In the genomic region with DNA sequence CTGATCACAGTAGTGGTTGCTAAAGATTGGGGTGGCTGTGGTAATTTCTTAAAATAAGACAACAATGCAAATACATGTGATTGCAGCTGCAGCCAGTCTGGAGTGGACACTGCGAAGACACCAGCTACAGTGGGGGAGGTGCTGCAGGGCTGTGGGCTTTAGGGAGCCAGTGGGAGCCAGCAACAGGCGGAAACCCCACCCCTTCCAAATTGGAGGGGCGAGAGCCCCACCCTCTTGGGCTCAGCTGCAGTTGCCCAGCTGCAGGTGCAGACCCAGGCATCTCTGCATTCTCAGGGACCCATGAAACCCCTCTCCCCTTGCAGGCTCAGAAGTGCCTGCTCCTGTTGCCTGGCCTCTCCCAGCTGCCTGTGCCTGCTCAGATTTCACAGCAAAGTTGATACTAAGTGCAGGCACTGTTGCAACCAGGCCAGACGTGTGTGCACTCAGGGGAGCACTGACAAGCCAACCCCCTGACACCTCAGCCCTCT, we compare ENCODE assay signal across 17 cellular contexts.
DNase-seq lines count a peak whose midpoint lies in the region; ATAC-seq and TF ChIP-seq lines count a peak whose summit lies in the region.
"Had no signal": no experiment of that assay in that cellular context is flagged by ENCODE, and none has a peak within 500 bp of the region (broad histone marks: within the 10 kb centered on the region; RNA-seq: fewer than 3 reads in every experiment).

No MANE protein-coding gene starts in this region.

- intact Hi-C loops in heart left ventricle (cut with DNase I), result loop anchor here in 1 of 10 donors (5.0 kb wide), 1 partner anchor 256 kb away; a partner anchor contains a TSS

- peaks cover 0 to 24% (median 4%) of the 10 kb centered on the region in 12 donors for H3K4me1 ChIP-seq in heart left ventricle
- H3K4me1 ChIP-seq: gastrocnemius medialis had no signal

- 48 to 62% (median 54%) methylated on average over 4 of the region's 4 CpGs for WGBS in heart left ventricle, 4 donors

- H3K9me3 ChIP-seq in heart left ventricle, result peaks cover 0 to 3% (median 0%) of the 10 kb centered on the region in 12 donors
- H3K9me3 ChIP-seq: gastrocnemius medialis had no signal

- no peaks in the 10 kb centered on the region for H3K36me3 ChIP-seq in heart left ventricle
- H3K36me3 ChIP-seq: cardiac muscle cell, gastrocnemius medialis, WERI-Rb-1 had no signal

- TF ChIP-seq CTCF in heart left ventricle (IDR thresholded peaks at IDR 0.05), result no peak

- ATAC-seq in GM18511 (IDR thresholded peaks at IDR 0.05; ENCODE audit: unreplicated experiment), result peak; percentile 51
- peak; percentile 44 for ATAC-seq in GM21717 (IDR thresholded peaks at IDR 0.05; ENCODE audit: unreplicated experiment)
- ATAC-seq in heart left ventricle, result peak in 3 of 4 donors; percentile 43 to 72 (median 58)
- ATAC-seq: activated naive CD4-positive, alpha-beta T cell treated with anti-CD3 and anti-CD28 coated beads, Interleukin-2, amount 50 U/mL, for 72 hours; gastrocnemius medialis; natural killer cell treated with Interleukin-12 subunit alpha and Interleukin-12 subunit beta and Interleukin-15 and Interleukin-18, amount 100 ng/mL, for 72 hours had no signal

- TF ChIP-seq POLR2A in heart left ventricle (IDR thresholded peaks at IDR 0.05), result no peak

- no peak overlapping the region for H3K4me3 ChIP-seq in heart left ventricle
- H3K4me3 ChIP-seq: cardiac muscle cell, gastrocnemius medialis, SK-N-MC had no signal

- DNase-seq in HuH-7 (ENCODE audit: low spot score), result peak; percentile 15
- DNase-seq in heart left ventricle, result peak in 1 of 5 donors; percentile 51
- DNase-seq in COLO829 (ENCODE audit: low spot score), result no peak
- no peak for DNase-seq in NCI-H345 (lab: John Stamatoyannopoulos, UW)
- no peak for DNase-seq in NOMO-1 treated with DMSO at 0.1 percent for 48 hours (lab: John Stamatoyannopoulos, UW; ENCODE audit: unreplicated experiment)
- no peak for DNase-seq in Ammon's horn (ENCODE audit: low spot score)
- DNase-seq: activated CD8-positive, alpha-beta memory T cell treated with anti-CD3 and anti-CD28 coated beads, Interleukin-2, amount 50 U/mL, for 4 hours; C1 segment of cervical spinal cord; gastrocnemius medialis; left cardiac atrium; WERI-Rb-1 had no signal

- H3K27me3 ChIP-seq in heart left ventricle, result no peaks in the 10 kb centered on the region
- H3K27me3 ChIP-seq: cardiac muscle cell, gastrocnemius medialis had no signal

- H3K27ac ChIP-seq in heart left ventricle, result peak overlapping the region in 3 of 12 donors; percentile 11 to 43 (median 19)
- H3K27ac ChIP-seq: cardiac muscle cell, gastrocnemius medialis, SK-N-MC, WERI-Rb-1 had no signal
